In the genomic region with DNA sequence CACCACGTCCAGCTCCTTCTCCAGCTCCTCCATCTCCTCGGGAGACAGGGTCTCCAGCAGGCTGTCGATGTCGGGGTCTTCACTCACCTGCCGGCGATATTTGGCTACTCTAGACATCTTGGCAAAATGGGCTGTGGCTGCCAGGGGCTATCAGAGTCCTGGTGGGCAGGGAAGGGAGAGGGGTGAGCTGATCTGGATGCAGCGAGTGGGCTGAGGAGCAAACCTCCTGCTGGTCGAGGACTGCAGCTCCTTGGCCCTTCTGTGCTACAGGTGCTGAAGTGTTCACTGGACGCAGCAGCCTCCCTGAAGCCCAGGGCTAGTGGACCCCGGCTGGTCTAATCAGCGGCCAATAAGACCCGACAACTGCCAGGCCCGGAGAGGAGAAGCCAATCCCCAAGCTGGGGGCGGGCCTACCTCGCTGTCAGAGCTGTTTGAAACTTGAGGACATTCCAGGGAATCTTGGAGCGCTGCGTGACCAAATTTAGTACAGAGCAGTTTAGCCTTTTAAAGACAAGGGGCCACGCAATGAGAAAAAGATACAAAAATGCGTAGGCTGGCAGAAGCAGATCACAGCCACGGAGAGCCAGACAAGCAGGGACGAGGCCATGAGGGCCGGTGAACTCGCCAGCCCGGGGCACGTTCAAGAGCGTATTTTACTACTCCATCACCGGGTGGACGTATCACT, we compare ENCODE assay signal across 8 cellular contexts. TPM values are rescaled to one million over a fixed set of nuclear protein-coding genes. Genes with fewer than 3 reads are reported as not detected.
DNase-seq lines count a peak whose midpoint lies in the region; ATAC-seq and TF ChIP-seq lines count a peak whose summit lies in the region.

TSS of gene LMOD1 (minus strand) at position 325 of the 685 bp plus-strand sequence. CDS start at position 117, 208 bp downstream.

- no peaks in the 10 kb centered on the region for H3K36me3 Mint-ChIP-seq in activated naive CD8-positive, alpha-beta T cell treated with anti-CD3 and anti-CD28 coated beads for 36 hours
- no peaks in the 10 kb centered on the region for H3K36me3 Mint-ChIP-seq in nephron (ENCODE audit: low read depth)

- H3K9me3 ChIP-seq in BE2C = no peaks in the 10 kb centered on the region

- H3K27me3 Mint-ChIP-seq in activated naive CD8-positive, alpha-beta T cell treated with anti-CD3 and anti-CD28 coated beads for 36 hours = peaks cover 52% of the 10 kb centered on the region
- H3K27me3 Mint-ChIP-seq in nephron (ENCODE audit: low read depth) = peaks cover 19% of the 10 kb centered on the region

- no peak for TF ChIP-seq CTCF in BE2C (IDR thresholded peaks at IDR 0.05; ENCODE audit: low read depth, low read length)
- no peak for TF ChIP-seq CTCF in nephron (IDR thresholded peaks at IDR 0.05; ENCODE audit: unreplicated experiment in 3 of 3)

- H3K36me3 ChIP-seq in BE2C = no peaks in the 10 kb centered on the region

- DNase-seq in BE2C = peak; percentile 81
- peak; percentile 44 for DNase-seq in HuH-7.5 (ENCODE audit: low spot score)
- no peak for DNase-seq in activated naive CD8-positive, alpha-beta T cell treated with anti-CD3 and anti-CD28 coated beads for 36 hours
- peak; percentile 74 for DNase-seq in glomerular visceral epithelial cell (ENCODE audit: extremely low spot score)
- no peak for DNase-seq in RPMI8226

- no peaks in the 10 kb centered on the region; the same call in 1 of the 2 replicates for H3K4me1 ChIP-seq in BE2C

- peaks cover 6% of the 10 kb centered on the region for H3K4me1 Mint-ChIP-seq in activated naive CD8-positive, alpha-beta T cell treated with anti-CD3 and anti-CD28 coated beads for 36 hours
- peaks cover 49% of the 10 kb centered on the region for H3K4me1 Mint-ChIP-seq in nephron

- no peaks in the 10 kb centered on the region for H3K27me3 ChIP-seq in BE2C

- no peaks in the 10 kb centered on the region for H3K9me3 Mint-ChIP-seq in activated naive CD8-positive, alpha-beta T cell treated with anti-CD3 and anti-CD28 coated beads for 36 hours
- H3K9me3 Mint-ChIP-seq in nephron = no peaks in the 10 kb centered on the region

- H3K4me3 ChIP-seq in BE2C (ENCODE audit: low read depth, low read length) = peak within 1 kb of the TSS; percentile 62

- ATAC-seq in HG02884 (IDR thresholded peaks at IDR 0.05; ENCODE audit: unreplicated experiment) (no peak), GM21723 (IDR thresholded peaks at IDR 0.05; ENCODE audit: unreplicated experiment) (no peak)

- peak within 1 kb of the TSS; percentile 37 for H3K4me3 Mint-ChIP-seq in activated naive CD8-positive, alpha-beta T cell treated with anti-CD3 and anti-CD28 coated beads for 36 hours
- peak within 1 kb of the TSS; percentile 73 to 81 (median 79) for H3K4me3 Mint-ChIP-seq in nephron

- H3K27ac Mint-ChIP-seq in activated naive CD8-positive, alpha-beta T cell treated with anti-CD3 and anti-CD28 coated beads for 36 hours = no peak within 1 kb of the TSS
- peak within 1 kb of the TSS; percentile 73 to 85 (median 83) for H3K27ac Mint-ChIP-seq in nephron

RNA-seq across cellular contexts. Expression of gene LMOD1, which starts in this region (rescaled TPM):
- 0.40 TPM for polyA plus RNA-seq in BE2C (2012; ENCODE audit: insufficient read depth, insufficient read length, low read depth)
- not detected for total RNA-seq in activated naive CD8-positive, alpha-beta T cell treated with anti-CD3 and anti-CD28 coated beads for 36 hours

Comparison
In these comparisons a context has a peak if more than half of its experiments do, and no peak if none do; other contexts are left out.
1. DNase-seq: peak in BE2C (single experiment), HuH-7.5 (single experiment) and glomerular visceral epithelial cell (single experiment); none in activated naive CD8-positive, alpha-beta T cell treated with anti-CD3 and anti-CD28 coated beads for 36 hours (single experiment) and RPMI8226 (single experiment).